Comparison of ENCODE assay signal across 1 cellular context in the genomic region with DNA sequence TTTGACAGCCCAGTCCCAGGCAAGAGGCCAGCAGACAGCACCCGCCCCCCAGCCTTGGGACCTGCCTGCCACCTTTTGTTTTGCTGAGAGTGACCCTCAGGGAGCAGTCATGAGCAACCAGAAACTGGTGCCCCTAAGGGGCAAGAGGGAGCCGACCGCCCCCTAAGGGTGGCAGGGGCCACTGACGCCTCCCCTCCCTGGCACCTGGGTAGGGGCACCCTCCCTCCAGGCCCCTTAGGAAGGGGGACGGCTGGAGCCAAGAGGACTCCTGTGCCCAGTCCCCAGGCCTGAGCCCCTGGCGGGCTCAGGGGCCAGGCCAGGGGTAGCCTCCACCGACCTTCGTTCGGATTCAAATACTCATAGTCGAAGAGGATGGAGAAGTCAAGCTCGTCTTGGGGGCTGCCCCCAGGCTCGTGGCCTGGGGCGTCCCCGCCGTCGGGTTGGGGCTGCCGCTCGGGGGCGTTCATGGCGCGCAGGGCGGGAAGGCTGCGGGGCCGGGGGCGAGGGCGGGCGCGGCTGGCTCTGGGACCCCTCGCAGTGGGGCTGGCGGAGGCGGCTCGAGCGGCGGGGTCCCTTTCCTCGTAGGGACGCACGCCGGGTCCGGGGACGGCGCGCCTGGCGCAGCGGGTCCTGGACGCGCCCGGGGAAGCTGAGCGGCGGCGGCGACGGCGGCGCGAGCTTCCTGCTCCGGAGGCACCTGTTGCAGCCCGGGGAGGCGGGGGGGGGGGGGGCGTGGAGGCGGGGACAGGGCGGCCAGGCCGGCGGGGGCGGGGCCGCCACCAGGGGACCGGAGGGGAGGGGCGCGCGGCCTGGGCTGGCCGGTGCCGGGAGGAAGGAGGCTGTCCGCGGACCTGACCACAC.
TF ChIP-seq lines count a peak whose summit lies in the region.

A gene (minus strand): TSS at position 687 of the 861 bp plus-strand sequence. CDS start 220 bp downstream, at position 467.

TF ChIP-seq in HepG2, 621 proteins besides CTCF, POLR2A, EP300 and RAD21 (continued from another document and continues in another):
- TF ChIP-seq, protein P1, sequence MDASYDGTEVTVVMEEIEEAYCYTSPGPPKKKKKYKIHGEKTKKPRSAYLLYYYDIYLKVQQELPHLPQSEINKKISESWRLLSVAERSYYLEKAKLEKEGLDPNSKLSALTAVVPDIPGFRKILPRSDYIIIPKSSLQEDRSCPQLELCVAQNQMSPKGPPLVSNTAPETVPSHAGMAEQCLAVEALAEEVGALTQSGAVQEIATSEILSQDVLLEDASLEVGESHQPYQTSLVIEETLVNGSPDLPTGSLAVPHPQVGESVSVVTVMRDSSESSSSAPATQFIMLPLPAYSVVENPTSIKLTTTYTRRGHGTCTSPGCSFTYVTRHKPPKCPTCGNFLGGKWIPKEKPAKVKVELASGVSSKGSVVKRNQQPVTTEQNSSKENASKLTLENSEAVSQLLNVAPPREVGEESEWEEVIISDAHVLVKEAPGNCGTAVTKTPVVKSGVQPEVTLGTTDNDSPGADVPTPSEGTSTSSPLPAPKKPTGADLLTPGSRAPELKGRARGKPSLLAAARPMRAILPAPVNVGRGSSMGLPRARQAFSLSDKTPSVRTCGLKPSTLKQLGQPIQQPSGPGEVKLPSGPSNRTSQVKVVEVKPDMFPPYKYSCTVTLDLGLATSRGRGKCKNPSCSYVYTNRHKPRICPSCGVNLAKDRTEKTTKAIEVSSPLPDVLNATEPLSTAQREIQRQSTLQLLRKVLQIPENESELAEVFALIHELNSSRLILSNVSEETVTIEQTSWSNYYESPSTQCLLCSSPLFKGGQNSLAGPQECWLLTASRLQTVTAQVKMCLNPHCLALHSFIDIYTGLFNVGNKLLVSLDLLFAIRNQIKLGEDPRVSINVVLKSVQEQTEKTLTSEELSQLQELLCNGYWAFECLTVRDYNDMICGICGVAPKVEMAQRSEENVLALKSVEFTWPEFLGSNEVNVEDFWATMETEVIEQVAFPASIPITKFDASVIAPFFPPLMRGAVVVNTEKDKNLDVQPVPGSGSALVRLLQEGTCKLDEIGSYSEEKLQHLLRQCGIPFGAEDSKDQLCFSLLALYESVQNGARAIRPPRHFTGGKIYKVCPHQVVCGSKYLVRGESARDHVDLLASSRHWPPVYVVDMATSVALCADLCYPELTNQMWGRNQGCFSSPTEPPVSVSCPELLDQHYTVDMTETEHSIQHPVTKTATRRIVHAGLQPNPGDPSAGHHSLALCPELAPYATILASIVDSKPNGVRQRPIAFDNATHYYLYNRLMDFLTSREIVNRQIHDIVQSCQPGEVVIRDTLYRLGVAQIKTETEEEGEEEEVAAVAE (CRISPR knock-in tag; IDR thresholded peaks at IDR 0.05; ENCODE audit: borderline replicate concordance) = no peak
- TF ChIP-seq, protein P2, sequence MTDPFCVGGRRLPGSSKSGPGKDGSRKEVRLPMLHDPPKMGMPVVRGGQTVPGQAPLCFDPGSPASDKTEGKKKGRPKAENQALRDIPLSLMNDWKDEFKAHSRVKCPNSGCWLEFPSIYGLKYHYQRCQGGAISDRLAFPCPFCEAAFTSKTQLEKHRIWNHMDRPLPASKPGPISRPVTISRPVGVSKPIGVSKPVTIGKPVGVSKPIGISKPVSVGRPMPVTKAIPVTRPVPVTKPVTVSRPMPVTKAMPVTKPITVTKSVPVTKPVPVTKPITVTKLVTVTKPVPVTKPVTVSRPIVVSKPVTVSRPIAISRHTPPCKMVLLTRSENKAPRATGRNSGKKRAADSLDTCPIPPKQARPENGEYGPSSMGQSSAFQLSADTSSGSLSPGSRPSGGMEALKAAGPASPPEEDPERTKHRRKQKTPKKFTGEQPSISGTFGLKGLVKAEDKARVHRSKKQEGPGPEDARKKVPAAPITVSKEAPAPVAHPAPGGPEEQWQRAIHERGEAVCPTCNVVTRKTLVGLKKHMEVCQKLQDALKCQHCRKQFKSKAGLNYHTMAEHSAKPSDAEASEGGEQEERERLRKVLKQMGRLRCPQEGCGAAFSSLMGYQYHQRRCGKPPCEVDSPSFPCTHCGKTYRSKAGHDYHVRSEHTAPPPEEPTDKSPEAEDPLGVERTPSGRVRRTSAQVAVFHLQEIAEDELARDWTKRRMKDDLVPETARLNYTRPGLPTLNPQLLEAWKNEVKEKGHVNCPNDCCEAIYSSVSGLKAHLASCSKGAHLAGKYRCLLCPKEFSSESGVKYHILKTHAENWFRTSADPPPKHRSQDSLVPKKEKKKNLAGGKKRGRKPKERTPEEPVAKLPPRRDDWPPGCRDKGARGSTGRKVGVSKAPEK (CRISPR knock-in tag; IDR thresholded peaks at IDR 0.05; ENCODE audit: borderline replicate concordance) = 0 out of 2 replicates have a peak, but pooled peaks have one; percentile 44
- TF ChIP-seq, protein P3, sequence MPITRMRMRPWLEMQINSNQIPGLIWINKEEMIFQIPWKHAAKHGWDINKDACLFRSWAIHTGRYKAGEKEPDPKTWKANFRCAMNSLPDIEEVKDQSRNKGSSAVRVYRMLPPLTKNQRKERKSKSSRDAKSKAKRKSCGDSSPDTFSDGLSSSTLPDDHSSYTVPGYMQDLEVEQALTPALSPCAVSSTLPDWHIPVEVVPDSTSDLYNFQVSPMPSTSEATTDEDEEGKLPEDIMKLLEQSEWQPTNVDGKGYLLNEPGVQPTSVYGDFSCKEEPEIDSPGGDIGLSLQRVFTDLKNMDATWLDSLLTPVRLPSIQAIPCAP (CRISPR knock-in tag; IDR thresholded peaks at IDR 0.05; ENCODE audit: low read depth) = no peak
- peak; percentile 72 for TF ChIP-seq HNRNPLL (IDR thresholded peaks at IDR 0.05; ENCODE audit: low read depth, low read length, poor library complexity, severe bottlenecking)
- TF ChIP-seq ZNF234 (CRISPR knock-in tag; conservative IDR thresholded peaks at IDR 0.05) = no peak
- TF ChIP-seq THAP11 (CRISPR knock-in tag; IDR thresholded peaks at IDR 0.05) = 0 out of 2 replicates have a peak, but pooled peaks have one; percentile 7
- TF ChIP-seq JDP2 (CRISPR knock-in tag; IDR thresholded peaks at IDR 0.05; ENCODE audit: borderline replicate concordance) = no peak
- peak; percentile 48; the same call in 1 of the 2 replicates for TF ChIP-seq KAT7 (CRISPR knock-in tag; IDR thresholded peaks at IDR 0.05; ENCODE audit: borderline replicate concordance)
- no peak for TF ChIP-seq NFE2L2 (IDR thresholded peaks at IDR 0.05; ENCODE audit: low read length)
- no peak for TF ChIP-seq ZNF124 (CRISPR knock-in tag; IDR thresholded peaks at IDR 0.05)
- TF ChIP-seq, protein P4, sequence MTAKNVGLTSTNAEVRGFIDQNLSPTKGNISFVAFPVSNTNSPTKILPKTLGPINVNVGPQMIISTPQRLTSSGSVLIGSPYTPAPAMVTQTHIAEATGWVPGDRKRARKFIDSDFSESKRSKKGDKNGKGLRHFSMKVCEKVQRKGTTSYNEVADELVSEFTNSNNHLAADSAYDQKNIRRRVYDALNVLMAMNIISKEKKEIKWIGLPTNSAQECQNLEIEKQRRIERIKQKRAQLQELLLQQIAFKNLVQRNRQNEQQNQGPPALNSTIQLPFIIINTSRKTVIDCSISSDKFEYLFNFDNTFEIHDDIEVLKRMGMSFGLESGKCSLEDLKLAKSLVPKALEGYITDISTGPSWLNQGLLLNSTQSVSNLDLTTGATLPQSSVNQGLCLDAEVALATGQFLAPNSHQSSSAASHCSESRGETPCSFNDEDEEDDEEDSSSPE (CRISPR knock-in tag; IDR thresholded peaks at IDR 0.05) = peak; percentile 41; the same call in 1 of the 2 replicates
- TF ChIP-seq, protein P5, sequence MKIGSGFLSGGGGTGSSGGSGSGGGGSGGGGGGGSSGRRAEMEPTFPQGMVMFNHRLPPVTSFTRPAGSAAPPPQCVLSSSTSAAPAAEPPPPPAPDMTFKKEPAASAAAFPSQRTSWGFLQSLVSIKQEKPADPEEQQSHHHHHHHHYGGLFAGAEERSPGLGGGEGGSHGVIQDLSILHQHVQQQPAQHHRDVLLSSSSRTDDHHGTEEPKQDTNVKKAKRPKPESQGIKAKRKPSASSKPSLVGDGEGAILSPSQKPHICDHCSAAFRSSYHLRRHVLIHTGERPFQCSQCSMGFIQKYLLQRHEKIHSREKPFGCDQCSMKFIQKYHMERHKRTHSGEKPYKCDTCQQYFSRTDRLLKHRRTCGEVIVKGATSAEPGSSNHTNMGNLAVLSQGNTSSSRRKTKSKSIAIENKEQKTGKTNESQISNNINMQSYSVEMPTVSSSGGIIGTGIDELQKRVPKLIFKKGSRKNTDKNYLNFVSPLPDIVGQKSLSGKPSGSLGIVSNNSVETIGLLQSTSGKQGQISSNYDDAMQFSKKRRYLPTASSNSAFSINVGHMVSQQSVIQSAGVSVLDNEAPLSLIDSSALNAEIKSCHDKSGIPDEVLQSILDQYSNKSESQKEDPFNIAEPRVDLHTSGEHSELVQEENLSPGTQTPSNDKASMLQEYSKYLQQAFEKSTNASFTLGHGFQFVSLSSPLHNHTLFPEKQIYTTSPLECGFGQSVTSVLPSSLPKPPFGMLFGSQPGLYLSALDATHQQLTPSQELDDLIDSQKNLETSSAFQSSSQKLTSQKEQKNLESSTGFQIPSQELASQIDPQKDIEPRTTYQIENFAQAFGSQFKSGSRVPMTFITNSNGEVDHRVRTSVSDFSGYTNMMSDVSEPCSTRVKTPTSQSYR (CRISPR knock-in tag; IDR thresholded peaks at IDR 0.05; ENCODE audit: borderline replicate concordance) = 0 out of 2 replicates have a peak, but pooled peaks have one; percentile 2
- TF ChIP-seq, protein P6, sequence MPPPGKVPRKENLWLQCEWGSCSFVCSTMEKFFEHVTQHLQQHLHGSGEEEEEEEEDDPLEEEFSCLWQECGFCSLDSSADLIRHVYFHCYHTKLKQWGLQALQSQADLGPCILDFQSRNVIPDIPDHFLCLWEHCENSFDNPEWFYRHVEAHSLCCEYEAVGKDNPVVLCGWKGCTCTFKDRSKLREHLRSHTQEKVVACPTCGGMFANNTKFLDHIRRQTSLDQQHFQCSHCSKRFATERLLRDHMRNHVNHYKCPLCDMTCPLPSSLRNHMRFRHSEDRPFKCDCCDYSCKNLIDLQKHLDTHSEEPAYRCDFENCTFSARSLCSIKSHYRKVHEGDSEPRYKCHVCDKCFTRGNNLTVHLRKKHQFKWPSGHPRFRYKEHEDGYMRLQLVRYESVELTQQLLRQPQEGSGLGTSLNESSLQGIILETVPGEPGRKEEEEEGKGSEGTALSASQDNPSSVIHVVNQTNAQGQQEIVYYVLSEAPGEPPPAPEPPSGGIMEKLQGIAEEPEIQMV (CRISPR knock-in tag; IDR thresholded peaks at IDR 0.05; ENCODE audit: low read depth) = no peak
- no peak for TF ChIP-seq NR2F2 (IDR thresholded peaks at IDR 0.05; ENCODE audit: borderline replicate concordance, low read depth)
- no peak for TF ChIP-seq HHEX (CRISPR knock-in tag; IDR thresholded peaks at IDR 0.05)
- no peak for TF ChIP-seq MED8 (CRISPR knock-in tag; IDR thresholded peaks at IDR 0.05; ENCODE audit: insufficient replicate concordance)
- no peak for TF ChIP-seq GTF3A (CRISPR knock-in tag; conservative IDR thresholded peaks at IDR 0.05)
- TF ChIP-seq, protein P7, sequence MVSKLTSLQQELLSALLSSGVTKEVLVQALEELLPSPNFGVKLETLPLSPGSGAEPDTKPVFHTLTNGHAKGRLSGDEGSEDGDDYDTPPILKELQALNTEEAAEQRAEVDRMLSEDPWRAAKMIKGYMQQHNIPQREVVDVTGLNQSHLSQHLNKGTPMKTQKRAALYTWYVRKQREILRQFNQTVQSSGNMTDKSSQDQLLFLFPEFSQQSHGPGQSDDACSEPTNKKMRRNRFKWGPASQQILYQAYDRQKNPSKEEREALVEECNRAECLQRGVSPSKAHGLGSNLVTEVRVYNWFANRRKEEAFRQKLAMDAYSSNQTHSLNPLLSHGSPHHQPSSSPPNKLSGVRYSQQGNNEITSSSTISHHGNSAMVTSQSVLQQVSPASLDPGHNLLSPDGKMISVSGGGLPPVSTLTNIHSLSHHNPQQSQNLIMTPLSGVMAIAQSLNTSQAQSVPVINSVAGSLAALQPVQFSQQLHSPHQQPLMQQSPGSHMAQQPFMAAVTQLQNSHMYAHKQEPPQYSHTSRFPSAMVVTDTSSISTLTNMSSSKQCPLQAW (CRISPR knock-in tag; IDR thresholded peaks at IDR 0.05) = peak; percentile 48; the same call in 1 of the 2 replicates
- no peak; the same call in 1 of the 2 replicates for TF ChIP-seq FOSL2 (CRISPR knock-in tag; IDR thresholded peaks at IDR 0.05)
- no peak for TF ChIP-seq HNRNPUL1 (IDR thresholded peaks at IDR 0.05; ENCODE audit: low read depth, low read length)
- TF ChIP-seq PTBP1 (IDR thresholded peaks at IDR 0.05; ENCODE audit: low read depth, low read length, poor library complexity, severe bottlenecking) = no peak
- TF ChIP-seq MZF1 (CRISPR knock-in tag; IDR thresholded peaks at IDR 0.05; ENCODE audit: borderline replicate concordance) = no peak
- peak; percentile 31; the same call in 1 of the 2 replicates for TF ChIP-seq CHD4 (IDR thresholded peaks at IDR 0.05; ENCODE audit: borderline replicate concordance, low read length)
- TF ChIP-seq BHLHE40 (IDR thresholded peaks at IDR 0.05; ENCODE audit: low read length) = no peak
- no peak; the same call in 1 of the 2 replicates for TF ChIP-seq NFE2L1 (CRISPR knock-in tag; IDR thresholded peaks at IDR 0.05; ENCODE audit: borderline replicate concordance)
- TF ChIP-seq, protein P8, sequence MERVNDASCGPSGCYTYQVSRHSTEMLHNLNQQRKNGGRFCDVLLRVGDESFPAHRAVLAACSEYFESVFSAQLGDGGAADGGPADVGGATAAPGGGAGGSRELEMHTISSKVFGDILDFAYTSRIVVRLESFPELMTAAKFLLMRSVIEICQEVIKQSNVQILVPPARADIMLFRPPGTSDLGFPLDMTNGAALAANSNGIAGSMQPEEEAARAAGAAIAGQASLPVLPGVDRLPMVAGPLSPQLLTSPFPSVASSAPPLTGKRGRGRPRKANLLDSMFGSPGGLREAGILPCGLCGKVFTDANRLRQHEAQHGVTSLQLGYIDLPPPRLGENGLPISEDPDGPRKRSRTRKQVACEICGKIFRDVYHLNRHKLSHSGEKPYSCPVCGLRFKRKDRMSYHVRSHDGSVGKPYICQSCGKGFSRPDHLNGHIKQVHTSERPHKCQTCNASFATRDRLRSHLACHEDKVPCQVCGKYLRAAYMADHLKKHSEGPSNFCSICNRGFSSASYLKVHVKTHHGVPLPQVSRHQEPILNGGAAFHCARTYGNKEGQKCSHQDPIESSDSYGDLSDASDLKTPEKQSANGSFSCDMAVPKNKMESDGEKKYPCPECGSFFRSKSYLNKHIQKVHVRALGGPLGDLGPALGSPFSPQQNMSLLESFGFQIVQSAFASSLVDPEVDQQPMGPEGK (CRISPR knock-in tag; IDR thresholded peaks at IDR 0.05) = peak; percentile 85
- no peak for TF ChIP-seq ZZZ3 (CRISPR knock-in tag; IDR thresholded peaks at IDR 0.05; ENCODE audit: borderline replicate concordance)
- peak; percentile 28; the same call in 1 of the 2 replicates for TF ChIP-seq RXRB (CRISPR knock-in tag; IDR thresholded peaks at IDR 0.05; ENCODE audit: borderline replicate concordance)
- no peak; the same call in 1 of the 2 replicates for TF ChIP-seq NRL (CRISPR knock-in tag; IDR thresholded peaks at IDR 0.05; ENCODE audit: borderline replicate concordance)
- TF ChIP-seq ZNF331 (CRISPR knock-in tag; IDR thresholded peaks at IDR 0.05) = no peak; the same call in 1 of the 2 replicates
- TF ChIP-seq, protein P9, sequence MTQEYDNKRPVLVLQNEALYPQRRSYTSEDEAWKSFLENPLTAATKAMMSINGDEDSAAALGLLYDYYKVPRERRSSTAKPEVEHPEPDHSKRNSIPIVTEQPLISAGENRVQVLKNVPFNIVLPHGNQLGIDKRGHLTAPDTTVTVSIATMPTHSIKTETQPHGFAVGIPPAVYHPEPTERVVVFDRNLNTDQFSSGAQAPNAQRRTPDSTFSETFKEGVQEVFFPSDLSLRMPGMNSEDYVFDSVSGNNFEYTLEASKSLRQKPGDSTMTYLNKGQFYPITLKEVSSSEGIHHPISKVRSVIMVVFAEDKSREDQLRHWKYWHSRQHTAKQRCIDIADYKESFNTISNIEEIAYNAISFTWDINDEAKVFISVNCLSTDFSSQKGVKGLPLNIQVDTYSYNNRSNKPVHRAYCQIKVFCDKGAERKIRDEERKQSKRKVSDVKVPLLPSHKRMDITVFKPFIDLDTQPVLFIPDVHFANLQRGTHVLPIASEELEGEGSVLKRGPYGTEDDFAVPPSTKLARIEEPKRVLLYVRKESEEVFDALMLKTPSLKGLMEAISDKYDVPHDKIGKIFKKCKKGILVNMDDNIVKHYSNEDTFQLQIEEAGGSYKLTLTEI (CRISPR knock-in tag; conservative IDR thresholded peaks at IDR 0.05) = no peak
- TF ChIP-seq ZNF441 (CRISPR knock-in tag; IDR thresholded peaks at IDR 0.05; ENCODE audit: borderline replicate concordance) = peak; percentile 9; the same call in 1 of the 2 replicates
